ENCODE assay signal across 8 cellular contexts in the genomic region with DNA sequence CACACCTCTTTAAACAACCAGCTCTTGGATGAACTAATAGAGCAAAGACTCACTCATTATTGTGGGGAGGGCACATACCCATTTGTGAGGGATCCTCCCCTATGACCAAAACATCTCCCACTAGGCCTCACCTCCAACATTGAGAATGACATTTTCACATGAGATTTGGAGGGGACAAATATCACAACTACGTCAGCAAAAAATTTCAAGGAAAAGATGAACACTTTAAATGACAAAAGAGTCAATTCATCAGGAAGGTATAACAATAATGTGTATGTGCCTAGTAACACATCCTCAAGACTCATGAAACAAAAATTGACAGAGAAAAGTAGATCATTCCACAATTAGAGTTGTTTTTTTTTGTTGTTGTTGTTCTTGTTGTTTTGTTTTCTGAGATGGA.
"Had no signal": no experiment of that assay in that cellular context is flagged by ENCODE, and none has a peak within 500 bp of the region (broad histone marks: within the 10 kb centered on the region; RNA-seq: fewer than 3 reads in every experiment).

No MANE protein-coding gene starts in this region.

- DNase-seq: GM23248, GOT3, H7, HFFc6, KG1 had no signal

- ATAC-seq: HCT116 had no signal

- H2AFZ ChIP-seq: GM23248 had no signal

- H3K9ac ChIP-seq: GM23248 had no signal

- H3K4me3 ChIP-seq: GM23248, HAP-1 had no signal

- H3K27ac ChIP-seq: GM23248, HL-60 had no signal

- H3K36me3 ChIP-seq: HAP-1 had no signal

- H3K4me1 ChIP-seq: HAP-1 had no signal
